ENCODE assay signal across 22 cellular contexts in the genomic region with DNA sequence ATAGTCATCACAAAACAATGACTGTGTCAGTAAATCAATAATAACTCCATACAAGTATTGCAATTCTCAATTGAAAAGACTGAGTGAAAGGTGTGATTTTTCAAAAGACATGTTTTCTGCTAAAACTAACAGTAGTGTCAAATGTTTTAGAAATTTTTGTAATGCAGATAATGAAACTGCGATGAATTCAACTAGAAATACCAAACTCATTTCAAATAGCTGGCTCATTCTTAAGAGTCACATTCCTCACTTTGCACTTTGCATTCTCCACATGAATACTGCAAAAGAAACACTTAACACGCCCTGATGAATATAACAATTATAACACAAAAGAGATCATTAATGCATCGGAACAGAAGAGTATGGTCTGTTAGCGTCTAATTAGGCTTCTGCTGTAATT. TPM values are rescaled to one million over a fixed set of nuclear protein-coding genes. Genes with fewer than 3 reads are reported as not detected.
"Had no signal": no experiment of that assay in that cellular context is flagged by ENCODE, and none has a peak within 500 bp of the region (broad histone marks: within the 10 kb centered on the region; RNA-seq: fewer than 3 reads in every experiment).

No MANE protein-coding gene starts in this region.

- H3K36me3 Mint-ChIP-seq: memory B cell, natural killer cell had no signal

- H3K9me3 Mint-ChIP-seq: activated CD4-positive, alpha-beta T cell treated with anti-CD3 and anti-CD28 coated beads, Interleukin-2, amount 10 ng/mL, durations not matched to agents 7 days and 5 days; activated T-cell treated with anti-CD3 and anti-CD28 coated beads, Interleukin-2, amount 50 U/mL, for 24 hours; activated T-helper 2 cell treated with anti-CD3 and anti-CD28 coated beads, Interferon-gamma antibody, Interleukin-2, Interleukin-4, amounts not matched to agents 10 μg/mL and 5 μg/mL and 100 μg/mL, durations not matched to agents 14 hours and 24 hours and 36 hours; central memory CD8-positive, alpha-beta T cell; memory B cell; natural killer cell; T-helper 1 cell treated with Interleukin-12 subunit alpha and Interleukin-12 subunit beta and Interleukin-4 antibody, amounts not matched to agents 30 μg/mL and 1 μg/mL, for 36 hours had no signal

- H3K27ac ChIP-seq: coronary artery, skin epidermis, stomach, vagina had no signal

- H3K27ac Mint-ChIP-seq: activated CD4-positive, alpha-beta T cell treated with anti-CD3 and anti-CD28 coated beads, Interleukin-2, amount 10 ng/mL, durations not matched to agents 7 days and 5 days; activated CD8-positive, alpha-beta T cell treated with anti-CD3 and anti-CD28 coated beads, Interleukin-2, amount 10 ng/mL, durations not matched to agents 7 days and 5 days; activated T-cell treated with anti-CD3 and anti-CD28 coated beads, Interleukin-2, amount 50 U/mL, for 24 hours; activated T-helper 2 cell treated with anti-CD3 and anti-CD28 coated beads, Interferon-gamma antibody, Interleukin-2, Interleukin-4, amounts not matched to agents 10 μg/mL and 5 μg/mL and 100 μg/mL, durations not matched to agents 14 hours and 24 hours and 36 hours; memory B cell; natural killer cell; T-helper 1 cell treated with Interleukin-12 subunit alpha and Interleukin-12 subunit beta and Interleukin-4 antibody, amounts not matched to agents 30 μg/mL and 1 μg/mL, for 36 hours had no signal

- H3K4me3 ChIP-seq: coronary artery, skin epidermis, stomach, vagina had no signal

- H3K4me1 Mint-ChIP-seq: activated CD4-positive, alpha-beta T cell treated with anti-CD3 and anti-CD28 coated beads, Interleukin-2, amount 10 ng/mL, durations not matched to agents 7 days and 5 days; central memory CD8-positive, alpha-beta T cell; memory B cell; natural killer cell had no signal

- DNase-seq: activated CD4-positive, alpha-beta T cell treated with anti-CD3 and anti-CD28 coated beads, Interleukin-2, amount 10 ng/mL, durations not matched to agents 7 days and 5 days; activated CD8-positive, alpha-beta T cell treated with anti-CD3 and anti-CD28 coated beads, Interleukin-2, amount 10 ng/mL, durations not matched to agents 7 days and 5 days; activated naive CD4-positive, alpha-beta T cell treated with Interleukin-2 at 50 U/mL for 16 hours; activated T-cell treated with anti-CD3 and anti-CD28 coated beads, Interleukin-2, amount 50 U/mL, for 24 hours; erythroblast; foreskin melanocyte; hypothalamus; kidney; natural killer cell; nucleus accumbens; posterior cingulate gyrus; stimulated activated CD4-positive, alpha-beta T cell treated with anti-CD3 and anti-CD28 coated beads, Interleukin-15, amount 100 ng/mL, for 24 hours; stimulated activated CD4-positive, alpha-beta T cell treated with anti-CD3 and anti-CD28 coated beads, Interleukin-4, amount 100 ng/mL, for 1 hour; stomach had no signal

- H3K9me3 ChIP-seq: stomach, vagina had no signal

- ATAC-seq: activated CD4-positive, CD25-positive, alpha-beta regulatory T cell treated with anti-CD3 and anti-CD28 coated beads, Interleukin-2, amount 50 U/mL, for 24 hours; activated CD8-positive, alpha-beta T cell treated with anti-CD3 and anti-CD28 coated beads, Interleukin-2, amount 10 ng/mL, durations not matched to agents 7 days and 5 days; natural killer cell had no signal

- H3K27me3 ChIP-seq: stomach, vagina had no signal

- H3K4me3 Mint-ChIP-seq: activated CD4-positive, alpha-beta T cell treated with anti-CD3 and anti-CD28 coated beads, Interleukin-2, amount 10 ng/mL, durations not matched to agents 7 days and 5 days; activated CD8-positive, alpha-beta T cell treated with anti-CD3 and anti-CD28 coated beads, Interleukin-2, amount 10 ng/mL, durations not matched to agents 7 days and 5 days; activated T-cell treated with anti-CD3 and anti-CD28 coated beads, Interleukin-2, amount 50 U/mL, for 24 hours; central memory CD8-positive, alpha-beta T cell; memory B cell; natural killer cell; T-helper 1 cell treated with Interleukin-12 subunit alpha and Interleukin-12 subunit beta and Interleukin-4 antibody, amounts not matched to agents 30 μg/mL and 1 μg/mL, for 36 hours had no signal

- H3K4me1 ChIP-seq: stomach, vagina had no signal

- H3K36me3 ChIP-seq: stomach, vagina had no signal

RNA-seq across cellular contexts. Expression of gene TSPAN12, which starts 15.4 kb away (rescaled TPM):
- total RNA-seq: activated CD4-positive, alpha-beta T cell treated with anti-CD3 and anti-CD28 coated beads, Interleukin-2, amount 10 ng/mL, durations not matched to agents 7 days and 5 days; activated CD8-positive, alpha-beta T cell treated with anti-CD3 and anti-CD28 coated beads, Interleukin-2, amount 10 ng/mL, durations not matched to agents 7 days and 5 days; activated T-helper 2 cell treated with anti-CD3 and anti-CD28 coated beads, Interferon-gamma antibody, Interleukin-2, Interleukin-4, amounts not matched to agents 10 μg/mL and 5 μg/mL and 100 μg/mL, durations not matched to agents 14 hours and 24 hours and 36 hours; natural killer cell had no signal
